ENCODE assay signal across 13 cellular contexts in genomic region chr6:17268114-17268513, GRCh38.
"Had no signal": no experiment of that assay in that cellular context is flagged by ENCODE, and none has a peak within 500 bp of the region (broad histone marks: within the 10 kb centered on the region; RNA-seq: fewer than 3 reads in every experiment).

No MANE protein-coding gene starts in this region.

- FAIRE-seq: colon, endothelial cell of umbilical vein, kidney, TTC549 had no signal

- ATAC-seq: T-helper 17 cell had no signal

- DNase-seq: activated B cell treated with CpG ODN at 0.5 μM for 24 hours; activated CD4-positive, alpha-beta T cell treated with anti-CD3 and anti-CD28 coated beads, Interleukin-2, amount 50 U/mL, for 1 hour; amniotic stem cell; effector CD4-positive, alpha-beta T cell; kidney; left ventricle myocardium superior; nephron progenitor cell; stimulated activated CD4-positive, alpha-beta T cell treated with anti-CD3 and anti-CD28 coated beads, Interleukin-2, amount 100 ng/mL, for 48 hours; stimulated activated naive CD4-positive, alpha-beta T cell treated with Interleukin-2 at 50 U/mL for 16 hours; T-helper 17 cell had no signal
